24 cellular contexts compared by ENCODE assay signal in genomic region chr1:183106746-183107145, GRCh38.
DNase-seq lines count a peak whose midpoint lies in the region; ATAC-seq, FAIRE-seq and TF ChIP-seq lines count a peak whose summit lies in the region.
"Had no signal": no experiment of that assay in that cellular context is flagged by ENCODE, and none has a peak within 500 bp of the region (broad histone marks: within the 10 kb centered on the region; RNA-seq: fewer than 3 reads in every experiment).

No MANE protein-coding gene starts in this region.

- TF ChIP-seq POLR2A in gastrocnemius medialis (IDR thresholded peaks at IDR 0.05), result no peak
- TF ChIP-seq POLR2A in H54 (IDR thresholded peaks at IDR 0.05; ENCODE audit: low read depth, low read length), result no peak

- TF ChIP-seq CTCF in fibroblast of villous mesenchyme (IDR thresholded peaks at IDR 0.05; ENCODE audit: insufficient read depth, low read depth, low read length) (no peak), gastrocnemius medialis (IDR thresholded peaks at IDR 0.05 in 4 of 5, conservative IDR thresholded peaks at IDR 0.05 in 1 of 5) (no peak)

- intact Hi-C loops in gastrocnemius medialis (cut with DNase I; ENCODE audit: low total_unique reads), result loop anchor here (5.0 kb wide), 1 partner anchor 366 kb away; the partner anchor contains the start of gene SMG7

- H3K4me3 ChIP-seq in fibroblast of villous mesenchyme (ENCODE audit: low read depth, low read length) (no peak overlapping the region), gastrocnemius medialis (no peak overlapping the region)
- H3K4me3 ChIP-seq: testis had no signal

- FAIRE-seq in H54 (lab: Jason Lieb, UNC), result no peak
- FAIRE-seq: RCC 7860 had no signal

- H3K4me1 ChIP-seq in gastrocnemius medialis, result peaks cover 60% of the 10 kb centered on the region in 2 donors

- no peak for ATAC-seq in gastrocnemius medialis
- ATAC-seq: natural killer cell; stimulated activated naive CD8-positive, alpha-beta T cell treated with anti-CD3 and anti-CD28 coated beads, Interleukin-15, Interleukin-2, amounts not matched to agents 100 U/mL and 50 U/mL, for 24 hours; T-cell had no signal

- H3K27me3 ChIP-seq in gastrocnemius medialis, result no peaks in the 10 kb centered on the region
- H3K27me3 ChIP-seq: testis had no signal

- H3K27ac ChIP-seq in gastrocnemius medialis, result peak overlapping the region; percentile 37 to 90 (median 56)
- H3K27ac ChIP-seq: C4-2B, testis had no signal

- in situ Hi-C loops in gastrocnemius medialis (cut with MboI; ENCODE audit: low sequenced_read_pairs in 4 of 4), result loop anchor here (25.0 kb wide), 2 partner anchors 144 to 269 kb away; partner anchors contain the start of genes SHCBP1L (in 4 of the 4) and DHX9 (in 1 of the 4)

- no peaks in the 10 kb centered on the region for H3K9me3 ChIP-seq in gastrocnemius medialis
- H3K9me3 ChIP-seq: testis had no signal

- DNase-seq in HCEC 1CT, result peak; percentile 55
- peak; percentile 40 for DNase-seq in amniotic epithelial cell (ENCODE audit: low read depth)
- DNase-seq in fibroblast of villous mesenchyme (ENCODE audit: low read depth), result peak; percentile 62
- DNase-seq in gastrocnemius medialis, result no peak
- no peak for DNase-seq in amygdala (lab: John Stamatoyannopoulos, UW)
- no peak for DNase-seq in activated CD8-positive, alpha-beta memory T cell treated with anti-CD3 and anti-CD28 coated beads, Interleukin-2, amount 50 U/mL, for 4 hours
- no peak for DNase-seq in H54 (ENCODE audit: insufficient read length, low spot score)
- no peak for DNase-seq in stimulated activated CD4-positive, alpha-beta T cell treated with anti-CD3 and anti-CD28 coated beads, Interleukin-4, amount 100 ng/mL, for 1 hour
- DNase-seq: activated CD4-positive, alpha-beta T cell treated with anti-CD3 and anti-CD28 coated beads for 48 hours; activated CD8-positive, alpha-beta memory T cell treated with anti-CD3 and anti-CD28 coated beads for 24 hours; COR-L47; GDM1; H9; islet precursor cell; midbrain; MV-4-11; natural killer cell; NCI-H146; occipital lobe; stimulated activated naive CD8-positive, alpha-beta T cell treated with anti-CD3 and anti-CD28 coated beads, Interleukin-15, Interleukin-2, amounts not matched to agents 100 U/mL and 50 U/mL, for 24 hours; T-cell; testis had no signal

- H3K36me3 ChIP-seq in gastrocnemius medialis, result peaks cover 0 to 7% of the 10 kb centered on the region in 2 donors

Comparison
In these comparisons a context has a peak if more than half of its experiments do, and no peak if none do; other contexts are left out.
1. DNase-seq: peak in HCEC 1CT (single experiment), amniotic epithelial cell (single experiment) and fibroblast of villous mesenchyme (single experiment); none in gastrocnemius medialis (0 of 2), amygdala (0 of 56), activated CD8-positive, alpha-beta memory T cell treated with anti-CD3 and anti-CD28 coated beads, Interleukin-2, amount 50 U/mL, for 4 hours (single experiment), H54 (single experiment) and stimulated activated CD4-positive, alpha-beta T cell treated with anti-CD3 and anti-CD28 coated beads, Interleukin-4, amount 100 ng/mL, for 1 hour (single experiment).